Comparison of ENCODE assay signal across 8 cellular contexts in genomic region chr11:18105086-18105801, GRCh38. TPM values are rescaled to one million over a fixed set of nuclear protein-coding genes. Genes with fewer than 3 reads are reported as not detected.
A peak's percentile ranks its signal among the peaks of the same experiment; 100 is the strongest.
DNase-seq lines count a peak whose midpoint lies in the region; ATAC-seq, FAIRE-seq and TF ChIP-seq lines count a peak whose summit lies in the region.

No MANE protein-coding gene starts in this region.

- H3K4me1 ChIP-seq in liver (ENCODE audit: control insufficient read depth in 4 of 4, insufficient read depth in 4 of 4, low read length in 3 of 4) (peaks cover 1 to 12% (median 7%) of the 10 kb centered on the region in 4 donors), upper lobe of left lung (peaks cover 6 to 15% (median 13%) of the 10 kb centered on the region in 4 donors)

- CTCF ChIA-PET in activated naive CD4-positive, alpha-beta T cell treated with anti-CD3 and anti-CD28 coated beads for 36 hours (lab: Charles Lee), result interaction anchor here (0.9 to 5.8 kb wide), 11 partner anchors 10 to 374 kb away, joined by 4 to 43 read pairs (median 5); no protein-coding TSS in a partner anchor

- H3K36me3 Mint-ChIP-seq in activated naive CD4-positive, alpha-beta T cell treated with anti-CD3 and anti-CD28 coated beads for 36 hours (ENCODE audit: low read depth), result peaks cover 21% of the 10 kb centered on the region
- H3K36me3 Mint-ChIP-seq in activated naive CD8-positive, alpha-beta T cell, result peaks cover 9% of the 10 kb centered on the region

- peak overlapping the region; percentile 76 to 93 (median 91) for H3K4me3 ChIP-seq in liver (ENCODE audit: low read depth in 1 of 3, low read length in 3 of 3)
- H3K4me3 ChIP-seq in upper lobe of left lung, result peak overlapping the region; percentile 83 to 99 (median 94)

- TF ChIP-seq RAD21 in liver (IDR thresholded peaks at IDR 0.05), result no peak

- H3K36me3 ChIP-seq in liver (ENCODE audit: control insufficient read depth in 4 of 4, insufficient read depth in 3 of 4, low read depth in 1 of 4, low read length in 3 of 4) (peaks cover 0 to 5% (median 2%) of the 10 kb centered on the region in 4 donors), upper lobe of left lung (peaks cover 0 to 24% (median 13%) of the 10 kb centered on the region in 4 donors)

- DNase-seq in activated naive CD4-positive, alpha-beta T cell treated with anti-CD3 and anti-CD28 coated beads for 36 hours, result no peak
- DNase-seq in activated naive CD4-positive, alpha-beta T cell treated with Interleukin-2 at 50 U/mL for 16 hours, result no peak
- DNase-seq in upper lobe of left lung (no peak), GM19239 (ENCODE audit: insufficient read length, low spot score) (no peak), 8988T (no peak)

- TF ChIP-seq CTCF in liver (IDR thresholded peaks at IDR 0.05; ENCODE audit: low read depth, low read length, missing input control) (no peak), upper lobe of left lung (IDR thresholded peaks at IDR 0.05) (no peak)

- H3K27ac ChIP-seq in liver (ENCODE audit: low read depth in 1 of 2, low read length in 2 of 2) (no peak overlapping the region), upper lobe of left lung (peak overlapping the region in 3 of 4 donors; percentile 69 to 82 (median 82))

- no peak for FAIRE-seq in GM19239 (lab: Jason Lieb, UNC)

- no peaks in the 10 kb centered on the region for H3K27me3 Mint-ChIP-seq in activated naive CD4-positive, alpha-beta T cell treated with anti-CD3 and anti-CD28 coated beads for 36 hours (ENCODE audit: low read depth)
- H3K27me3 Mint-ChIP-seq in activated naive CD8-positive, alpha-beta T cell, result peaks cover 1% of the 10 kb centered on the region

- intact Hi-C loops in activated naive CD4-positive, alpha-beta T cell treated with anti-CD3 and anti-CD28 coated beads for 36 hours (cut with micrococcal nuclease), result loop anchor here (10.0 kb wide), 1 partner anchor 1140 kb away; the partner anchor contains the start of gene E2F8

- H3K4me1 Mint-ChIP-seq in activated naive CD4-positive, alpha-beta T cell treated with anti-CD3 and anti-CD28 coated beads for 36 hours (ENCODE audit: low read depth), result peaks cover 34% of the 10 kb centered on the region
- peaks cover 41% of the 10 kb centered on the region for H3K4me1 Mint-ChIP-seq in activated naive CD8-positive, alpha-beta T cell (ENCODE audit: low read depth)

- H3K27ac Mint-ChIP-seq in activated naive CD4-positive, alpha-beta T cell treated with anti-CD3 and anti-CD28 coated beads for 36 hours, result peak overlapping the region; percentile 83
- peak overlapping the region; percentile 90 for H3K27ac Mint-ChIP-seq in activated naive CD8-positive, alpha-beta T cell

- TF ChIP-seq EP300 in upper lobe of left lung (IDR thresholded peaks at IDR 0.05), result no peak

- 29% methylated on average over 29 of the region's 29 CpGs for WGBS in liver
- 20 to 28% methylated on average over 26 to 29 of the region's 29 CpGs for WGBS in upper lobe of left lung, 2 donors

- peak overlapping the region; percentile 66 to 84 for H3K9ac ChIP-seq in liver (ENCODE audit: low read depth in 1 of 2, low read length in 2 of 2)

- TF ChIP-seq POLR2A in upper lobe of left lung (IDR thresholded peaks at IDR 0.05), result no peak

- ATAC-seq in upper lobe of left lung (ENCODE audit: low FRiP score in 2 of 2) (no peak), GM21717 (IDR thresholded peaks at IDR 0.05; ENCODE audit: unreplicated experiment) (no peak)

- H3K9me3 Mint-ChIP-seq in activated naive CD4-positive, alpha-beta T cell treated with anti-CD3 and anti-CD28 coated beads for 36 hours, result no peaks in the 10 kb centered on the region
- H3K9me3 Mint-ChIP-seq in activated naive CD8-positive, alpha-beta T cell (ENCODE audit: low read depth), result no peaks in the 10 kb centered on the region

- H3K27me3 ChIP-seq in liver (ENCODE audit: control insufficient read depth in 4 of 4, insufficient read depth in 4 of 4, low read length in 3 of 4) (no peaks in the 10 kb centered on the region), upper lobe of left lung (no peaks in the 10 kb centered on the region)

- no peaks in the 10 kb centered on the region for H3K9me3 ChIP-seq in liver (ENCODE audit: control insufficient read depth in 4 of 4, low read length in 3 of 4)
- H3K9me3 ChIP-seq in upper lobe of left lung, result no peaks in the 10 kb centered on the region

- peak overlapping the region; percentile 90 for H3K4me3 Mint-ChIP-seq in activated naive CD4-positive, alpha-beta T cell treated with anti-CD3 and anti-CD28 coated beads for 36 hours
- peak overlapping the region; percentile 96 for H3K4me3 Mint-ChIP-seq in activated naive CD8-positive, alpha-beta T cell

TF ChIP-seq in liver, 16 proteins besides CTCF, POLR2A, EP300 and RAD21:
- TF ChIP-seq HNF4A (conservative IDR thresholded peaks at IDR 0.05) (no peak), NR2F2 (IDR thresholded peaks at IDR 0.05) (no peak)
- TF ChIP-seq, protein P1, sequence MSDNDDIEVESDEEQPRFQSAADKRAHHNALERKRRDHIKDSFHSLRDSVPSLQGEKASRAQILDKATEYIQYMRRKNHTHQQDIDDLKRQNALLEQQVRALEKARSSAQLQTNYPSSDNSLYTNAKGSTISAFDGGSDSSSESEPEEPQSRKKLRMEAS (IDR thresholded peaks at IDR 0.05), result no peak
TF ChIP-seq in liver: peak in this region for 0.

RNA-seq across cellular contexts. Expression of gene SAAL1, which starts 0.6 kb away (rescaled TPM):
- 10 to 100 TPM; 36.4 to 37.0 TPM for total RNA-seq in activated naive CD4-positive, alpha-beta T cell treated with anti-CD3 and anti-CD28 coated beads for 36 hours
- total RNA-seq in liver, result 10 to 100 TPM in 1 of 2 donors, 1 to 10 TPM in 1; 5.6 to 10.6 TPM
- 1 to 10 TPM; 3.6 to 4.4 TPM for polyA plus RNA-seq in liver
- total RNA-seq in upper lobe of left lung, result 10 to 100 TPM in 3 of 6 donors, 1 to 10 TPM in 3; 5.9 to 19.6 (median 10.6) TPM

RNA-seq across cellular contexts. Expression of gene MRGPRX3, which starts 27.1 kb away (rescaled TPM):
- not detected for total RNA-seq in activated naive CD4-positive, alpha-beta T cell treated with anti-CD3 and anti-CD28 coated beads for 36 hours
- not detected for total RNA-seq in liver
- not detected for polyA plus RNA-seq in liver
- not detected for total RNA-seq in upper lobe of left lung

RNA-seq across cellular contexts. Expression of gene TPH1, which starts 59.2 kb away (rescaled TPM):
- under 1 TPM in 1 of 2 experiments, not detected in 1; 0.47 TPM for total RNA-seq in activated naive CD4-positive, alpha-beta T cell treated with anti-CD3 and anti-CD28 coated beads for 36 hours
- total RNA-seq in liver (under 1 TPM; 0.17 to 0.19 TPM), upper lobe of left lung (under 1 TPM in 5 of 6 donors, not detected in 1; 0.13 to 0.79 (median 0.40) TPM)
- polyA plus RNA-seq in liver, result under 1 TPM; 0.01 to 0.04 TPM

Comparison
In these comparisons a context has a peak if more than half of its experiments do, and no peak if none do; other contexts are left out.
1. H3K27ac ChIP-seq: peak in upper lobe of left lung (3 of 4); none in liver (0 of 2).